Comparison of ENCODE assay signal across 8 cellular contexts in genomic region chr1:228084797-228085196, GRCh38. TPM values are rescaled to one million over a fixed set of nuclear protein-coding genes. Genes with fewer than 3 reads are reported as not detected.
DNase-seq lines count a peak whose midpoint lies in the region; ATAC-seq, FAIRE-seq and TF ChIP-seq lines count a peak whose summit lies in the region.

No MANE protein-coding gene starts in this region.

- H3K27me3 Mint-ChIP-seq in activated CD4-positive, alpha-beta T cell treated with anti-CD3 and anti-CD28 coated beads, Interleukin-2, amount 10 ng/mL, durations not matched to agents 24 days and 14 days = no peaks in the 10 kb centered on the region
- H3K27me3 Mint-ChIP-seq in astrocyte (ENCODE audit: low read depth, unreplicated experiment) = no peaks in the 10 kb centered on the region

- H3K4me1 Mint-ChIP-seq in activated CD4-positive, alpha-beta T cell treated with anti-CD3 and anti-CD28 coated beads, Interleukin-2, amount 10 ng/mL, durations not matched to agents 24 days and 14 days = peaks cover 51% of the 10 kb centered on the region
- peaks cover 51% of the 10 kb centered on the region for H3K4me1 Mint-ChIP-seq in astrocyte (ENCODE audit: low read depth, unreplicated experiment)

- H4K20me1 ChIP-seq in astrocyte (ENCODE audit: insufficient read depth, low read length) = peaks cover 79% of the 10 kb centered on the region

- no peak for DNase-seq in activated CD4-positive, alpha-beta T cell treated with anti-CD3 and anti-CD28 coated beads, Interleukin-2, amount 10 ng/mL, durations not matched to agents 24 days and 14 days
- DNase-seq in activated CD4-positive, alpha-beta T cell treated with anti-CD3 and anti-CD28 coated beads, Interleukin-2, amount 50 U/mL, for 1 hour = no peak
- DNase-seq in astrocyte (ENCODE audit: low read depth) (no peak), kidney glomerular epithelial cell (lab: John Stamatoyannopoulos, UW) (peak; percentile 15), suprapubic skin (ENCODE audit: low spot score in 2 of 2) (no peak), DMS114 treated with DMSO at 0.1 percent for 48 hours (lab: John Stamatoyannopoulos, UW; ENCODE audit: unreplicated experiment) (no peak), NCI-H128 (lab: John Stamatoyannopoulos, UW; ENCODE audit: unreplicated experiment) (no peak)

- H3K27me3 ChIP-seq in astrocyte (ENCODE audit: insufficient read depth, low read length) (no peaks in the 10 kb centered on the region), suprapubic skin (no peaks in the 10 kb centered on the region)

- H3K9me3 ChIP-seq in astrocyte (ENCODE audit: insufficient read depth, low read depth, low read length) (no peaks in the 10 kb centered on the region), suprapubic skin (no peaks in the 10 kb centered on the region)

- peaks cover 60% of the 10 kb centered on the region for H3K4me1 ChIP-seq in astrocyte (ENCODE audit: insufficient read depth, low read length)
- peaks cover 76% of the 10 kb centered on the region for H3K4me1 ChIP-seq in suprapubic skin

- 42% methylated on average over 5 of the region's 5 CpGs for WGBS in suprapubic skin

- peak overlapping the region; percentile 98 for H3K4me2 ChIP-seq in astrocyte (ENCODE audit: low read length)

- peak overlapping the region; percentile 100 for H3K9ac ChIP-seq in astrocyte (ENCODE audit: low read length)

- H3K27ac ChIP-seq in astrocyte (ENCODE audit: low read depth, low read length) = peak overlapping the region; percentile 97
- peak overlapping the region; percentile 49 for H3K27ac ChIP-seq in suprapubic skin

- H3K36me3 ChIP-seq in astrocyte (ENCODE audit: insufficient read depth, low read length) (peaks cover 12% of the 10 kb centered on the region), suprapubic skin (no peaks in the 10 kb centered on the region)

- TF ChIP-seq EP300 in suprapubic skin (IDR thresholded peaks at IDR 0.05) = no peak

- intact Hi-C loops in activated CD4-positive, alpha-beta T cell treated with anti-CD3 and anti-CD28 coated beads, Interleukin-2, amount 10 ng/mL, durations not matched to agents 24 days and 14 days (cut with micrococcal nuclease) = loop anchor here (5.0 to 10.0 kb wide), 3 partner anchors 323 to 1680 kb away; partner anchors contain the start of genes PARP1 and TRIM11

- peak overlapping the region; percentile 97 for H3K4me3 ChIP-seq in astrocyte (ENCODE audit: insufficient read depth, low read depth, low read length)
- peak overlapping the region; percentile 97 for H3K4me3 ChIP-seq in suprapubic skin

- TF ChIP-seq CTCF in astrocyte (IDR thresholded peaks at IDR 0.05; ENCODE audit: insufficient read depth, low read depth, low read length) = no peak
- TF ChIP-seq CTCF in suprapubic skin (IDR thresholded peaks at IDR 0.05) = no peak

- H2AFZ ChIP-seq in astrocyte (ENCODE audit: low read depth, low read length) = no peak overlapping the region

- FAIRE-seq in astrocyte (lab: Jason Lieb, UNC) = no peak

- peaks cover 42% of the 10 kb centered on the region for H3K36me3 Mint-ChIP-seq in activated CD4-positive, alpha-beta T cell treated with anti-CD3 and anti-CD28 coated beads, Interleukin-2, amount 10 ng/mL, durations not matched to agents 24 days and 14 days (ENCODE audit: low read depth)
- H3K36me3 Mint-ChIP-seq in astrocyte (ENCODE audit: low read depth, unreplicated experiment) = peaks cover 5% of the 10 kb centered on the region

- peak overlapping the region; percentile 93 for H3K27ac Mint-ChIP-seq in activated CD4-positive, alpha-beta T cell treated with anti-CD3 and anti-CD28 coated beads, Interleukin-2, amount 10 ng/mL, durations not matched to agents 24 days and 14 days
- H3K27ac Mint-ChIP-seq in astrocyte (ENCODE audit: unreplicated experiment) = peak overlapping the region; percentile 99

- no peaks in the 10 kb centered on the region for H3K9me3 Mint-ChIP-seq in activated CD4-positive, alpha-beta T cell treated with anti-CD3 and anti-CD28 coated beads, Interleukin-2, amount 10 ng/mL, durations not matched to agents 24 days and 14 days
- no peaks in the 10 kb centered on the region for H3K9me3 Mint-ChIP-seq in astrocyte (ENCODE audit: unreplicated experiment)

- peaks cover 88% of the 10 kb centered on the region for H3K79me2 ChIP-seq in astrocyte (ENCODE audit: insufficient read depth, low read length)

- ATAC-seq in GM19035 (IDR thresholded peaks at IDR 0.05; ENCODE audit: unreplicated experiment) = no peak

- H3K4me3 Mint-ChIP-seq in activated CD4-positive, alpha-beta T cell treated with anti-CD3 and anti-CD28 coated beads, Interleukin-2, amount 10 ng/mL, durations not matched to agents 24 days and 14 days = peak overlapping the region; percentile 97
- H3K4me3 Mint-ChIP-seq in astrocyte (ENCODE audit: unreplicated experiment) = peak overlapping the region; percentile 98

- no peak for TF ChIP-seq POLR2A in suprapubic skin (IDR thresholded peaks at IDR 0.05)

RNA-seq across cellular contexts. Expression of gene ARF1, which starts 2.3 kb away (rescaled TPM):
- 388 and 395 TPM in 2 replicates for total RNA-seq in activated CD4-positive, alpha-beta T cell treated with anti-CD3 and anti-CD28 coated beads, Interleukin-2, amount 10 ng/mL, durations not matched to agents 24 days and 14 days
- total RNA-seq in astrocyte (431 and 435 TPM in 2 replicates), suprapubic skin (100 to 1,000 TPM; 284 to 385 (median 362) TPM)

RNA-seq across cellular contexts. Expression of gene C1orf35, which starts 18.3 kb away (rescaled TPM):
- 27.5 and 33.0 TPM in 2 replicates for total RNA-seq in activated CD4-positive, alpha-beta T cell treated with anti-CD3 and anti-CD28 coated beads, Interleukin-2, amount 10 ng/mL, durations not matched to agents 24 days and 14 days
- 19.8 and 21.8 TPM in 2 replicates for total RNA-seq in astrocyte
- total RNA-seq in suprapubic skin = 10 to 100 TPM; 10.6 to 32.3 (median 17.1) TPM

RNA-seq across cellular contexts. Expression of gene MRPL55, which starts 24.3 kb away (rescaled TPM):
- total RNA-seq in activated CD4-positive, alpha-beta T cell treated with anti-CD3 and anti-CD28 coated beads, Interleukin-2, amount 10 ng/mL, durations not matched to agents 24 days and 14 days = 55.2 and 62.2 TPM in 2 replicates
- total RNA-seq in astrocyte (50.8 and 53.3 TPM in 2 replicates), suprapubic skin (100 to 1,000 TPM in 3 of 4 donors, 10 to 100 TPM in 1; 99.3 to 161 (median 119) TPM)

RNA-seq across cellular contexts. Expression of gene GUK1, which starts 55.3 kb away (rescaled TPM):
- total RNA-seq in activated CD4-positive, alpha-beta T cell treated with anti-CD3 and anti-CD28 coated beads, Interleukin-2, amount 10 ng/mL, durations not matched to agents 24 days and 14 days = 211 and 222 TPM in 2 replicates
- 214 and 217 TPM in 2 replicates for total RNA-seq in astrocyte
- 100 to 1,000 TPM; 384 to 510 (median 421) TPM for total RNA-seq in suprapubic skin
